17 cellular contexts compared by ENCODE assay signal in the genomic region with DNA sequence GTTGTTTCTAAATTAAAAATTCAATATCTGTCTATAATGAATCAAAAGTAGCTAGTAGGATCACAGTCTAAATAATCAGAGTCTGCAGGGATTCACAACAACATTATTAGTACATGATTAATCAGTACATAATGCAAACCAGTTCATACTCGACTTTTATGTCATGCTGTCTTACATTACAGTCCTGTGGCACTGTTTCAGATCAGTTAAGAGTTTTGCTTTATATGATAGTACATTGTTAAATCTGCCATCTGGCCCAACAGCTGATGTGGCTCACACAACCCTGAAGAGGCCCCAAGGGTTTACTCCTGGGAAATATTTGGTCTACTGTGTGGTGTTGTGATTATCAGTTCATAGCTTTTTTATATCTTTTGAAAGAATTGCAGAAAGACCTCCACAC.
DNase-seq lines count a peak whose midpoint lies in the region; ATAC-seq, FAIRE-seq and TF ChIP-seq lines count a peak whose summit lies in the region.
"Had no signal": no experiment of that assay in that cellular context is flagged by ENCODE, and none has a peak within 500 bp of the region (broad histone marks: within the 10 kb centered on the region; RNA-seq: fewer than 3 reads in every experiment).

No MANE protein-coding gene starts in this region.

- FAIRE-seq in small intestine (lab: Jason Lieb, UNC): no peak
- FAIRE-seq: D721Med had no signal

- DNase-seq in HCEC 1CT: peak; percentile 65
- peak; percentile 52 for DNase-seq in OCI-M1 (lab: John Stamatoyannopoulos, UW)
- DNase-seq in fibroblast of the aortic adventitia (ENCODE audit: low read depth): peak; percentile 16
- peak; percentile 20 for DNase-seq in small intestine
- DNase-seq in GM10266 (ENCODE audit: extremely low spot score): no peak
- DNase-seq in esophagus muscularis mucosa (ENCODE audit: extremely low spot score): no peak
- no peak for DNase-seq in Right ventricle myocardium superior
- DNase-seq: activated CD4-positive, alpha-beta memory T cell treated with anti-CD3 and anti-CD28 coated beads for 36 hours; activated naive CD4-positive, alpha-beta T cell treated with anti-CD3 and anti-CD28 coated beads for 36 hours; KBM-7; left ventricle myocardium superior; Peyer's patch; stimulated activated CD4-positive, alpha-beta T cell treated with anti-CD3 and anti-CD28 coated beads, Interleukin-12 subunit alpha, Interleukin-12 subunit beta, amount 100 ng/mL, for 4 hours; T1000 had no signal

- TF ChIP-seq EP300 in esophagus muscularis mucosa (IDR thresholded peaks at IDR 0.05): no peak

- TF ChIP-seq POLR2A in esophagus muscularis mucosa (IDR thresholded peaks at IDR 0.05; ENCODE audit: low read depth): no peak

- ATAC-seq in Right ventricle myocardium superior (ENCODE audit: poor library complexity): no peak
- ATAC-seq: left ventricle myocardium superior had no signal

- WGBS in small intestine, 3 donors: 0 to 16% (median 5%) methylated on average over 1 of the region's 1 CpG
- 24% methylated on average over 1 of the region's 1 CpG for WGBS in esophagus muscularis mucosa

- TF ChIP-seq CTCF in fibroblast of the aortic adventitia (IDR thresholded peaks at IDR 0.05; ENCODE audit: insufficient read depth, low read length) (no peak), GM10266 (IDR thresholded peaks at IDR 0.05; ENCODE audit: control insufficient read depth, insufficient read depth, low read depth, missing control alignments) (no peak), esophagus muscularis mucosa (IDR thresholded peaks at IDR 0.05) (no peak)

- intact Hi-C loops in esophagus muscularis mucosa (cut with DNase I) (no loop called here), Right ventricle myocardium superior (cut with DNase I) (no loop called here)

- no peaks in the 10 kb centered on the region for H3K36me3 ChIP-seq in small intestine (ENCODE audit: control insufficient read depth in 2 of 2, insufficient read depth in 2 of 2, low read length in 2 of 2)
- no peaks in the 10 kb centered on the region for H3K36me3 ChIP-seq in esophagus muscularis mucosa
- H3K36me3 ChIP-seq: neural progenitor cell, Peyer's patch, thoracic aorta had no signal

- H3K27ac ChIP-seq in small intestine (ENCODE audit: low read depth in 1 of 2, low read length in 1 of 2): no peak overlapping the region
- H3K27ac ChIP-seq in esophagus muscularis mucosa (replicated peaks in 1 of 4): no peak overlapping the region
- H3K27ac ChIP-seq: neural progenitor cell, Peyer's patch, thoracic aorta had no signal

- H3K27me3 ChIP-seq in small intestine (ENCODE audit: control insufficient read depth in 2 of 2, insufficient read depth in 2 of 2, low read length in 2 of 2): no peaks in the 10 kb centered on the region
- H3K27me3 ChIP-seq in esophagus muscularis mucosa: no peaks in the 10 kb centered on the region
- H3K27me3 ChIP-seq: neural progenitor cell, Peyer's patch had no signal

- H3K4me3 ChIP-seq in fibroblast of the aortic adventitia (ENCODE audit: low read depth, low read length) (no peak overlapping the region), small intestine (ENCODE audit: low read depth in 1 of 2, low read length in 2 of 2) (no peak overlapping the region), esophagus muscularis mucosa (no peak overlapping the region)
- H3K4me3 ChIP-seq: neural progenitor cell, Peyer's patch, thoracic aorta had no signal

- H3K9me3 ChIP-seq in small intestine (ENCODE audit: control insufficient read depth, low read depth): no peaks in the 10 kb centered on the region
- H3K9me3 ChIP-seq in esophagus muscularis mucosa: no peaks in the 10 kb centered on the region
- H3K9me3 ChIP-seq: Peyer's patch, thoracic aorta had no signal

- no peaks in the 10 kb centered on the region for H3K4me1 ChIP-seq in small intestine (ENCODE audit: control insufficient read depth in 2 of 2, insufficient read depth in 1 of 2, low read depth in 1 of 2, low read length in 1 of 2)
- no peaks in the 10 kb centered on the region for H3K4me1 ChIP-seq in esophagus muscularis mucosa
- H3K4me1 ChIP-seq: Peyer's patch had no signal

Comparison
In these comparisons a context has a peak if more than half of its experiments do, and no peak if none do; other contexts are left out.
1. DNase-seq: peak in HCEC 1CT (single experiment), OCI-M1 (single experiment), fibroblast of the aortic adventitia (single experiment) and small intestine (single experiment); none in GM10266 (single experiment), esophagus muscularis mucosa (single experiment) and Right ventricle myocardium superior (single experiment).